Comparison of ENCODE assay signal across 1 cellular context in the genomic region with DNA sequence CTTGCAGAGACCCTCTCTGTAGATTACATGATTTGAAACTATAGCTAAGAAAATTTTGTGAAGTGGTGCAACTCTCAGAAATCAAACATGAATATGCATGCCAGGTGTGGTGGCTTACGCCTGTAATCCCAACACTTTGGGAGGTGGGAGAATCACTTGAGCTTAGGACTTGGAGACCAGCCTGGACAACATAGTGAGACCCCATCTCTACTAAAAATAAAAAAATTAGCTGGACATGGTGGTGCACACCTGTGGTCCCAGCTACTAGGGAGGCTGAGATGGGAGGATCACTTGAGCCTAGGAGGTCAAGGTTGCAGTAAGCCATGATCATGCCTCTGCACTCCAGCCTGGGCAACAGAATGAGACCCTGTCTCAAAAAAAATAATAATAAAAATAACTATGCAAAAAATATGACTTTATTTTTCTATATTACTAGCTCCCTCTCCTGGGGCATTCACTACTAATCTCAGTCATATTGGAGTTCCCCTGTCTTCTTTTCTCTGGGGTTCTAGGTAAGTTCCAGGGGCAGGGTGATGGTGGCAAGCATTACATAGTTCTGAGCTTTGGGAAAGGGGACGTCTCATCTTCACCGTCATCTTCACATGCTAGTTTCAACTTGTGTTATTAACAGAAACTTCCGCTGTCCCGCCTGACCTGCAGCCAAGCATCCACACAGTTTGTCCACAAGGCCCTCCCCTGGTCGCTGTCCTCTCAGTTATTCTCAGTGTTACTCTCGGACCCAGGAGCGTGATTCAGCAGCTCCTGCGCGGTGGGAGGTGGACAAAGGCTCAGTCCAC.
TF ChIP-seq lines count a peak whose summit lies in the region.

No MANE protein-coding gene starts in this region.

TF ChIP-seq in GM12878, 131 proteins besides CTCF, POLR2A, EP300 and RAD21 (continued from another document and continues in another):
- TF ChIP-seq JUND (IDR thresholded peaks at IDR 0.05; ENCODE audit: low read depth, low read length) (no peak), STAT1 (conservative IDR thresholded peaks at IDR 0.05) (no peak), SMC3 (IDR thresholded peaks at IDR 0.05; ENCODE audit: borderline replicate concordance, low read length) (no peak; the same call in 1 of the 2 replicates), RAD51 (IDR thresholded peaks at IDR 0.05) (no peak), MYB (IDR thresholded peaks at IDR 0.05; ENCODE audit: borderline replicate concordance, low read depth, low read length) (peak; percentile 43; the same call in 1 of the 2 replicates), NR2C2 (IDR thresholded peaks at IDR 0.05; ENCODE audit: borderline replicate concordance, control insufficient read depth, insufficient read length, low read depth) (no peak), CBX5 (IDR thresholded peaks at IDR 0.05; ENCODE audit: low read depth) (no peak), ZZZ3 (IDR thresholded peaks at IDR 0.05; ENCODE audit: control insufficient read depth, insufficient read length, low read depth) (no peak), IKZF2 (IDR thresholded peaks at IDR 0.05) (peak; percentile 69 to 72; a peak in 3 of 4 replicates), CHD1 (IDR thresholded peaks at IDR 0.05; ENCODE audit: low read depth, low read length) (no peak), ZNF592 (IDR thresholded peaks at IDR 0.05) (no peak), HDGF (IDR thresholded peaks at IDR 0.05) (no peak), SMAD1 (IDR thresholded peaks at IDR 0.05; ENCODE audit: low read depth, partially characterized antibody) (no peak), CBX3 (IDR thresholded peaks at IDR 0.05; ENCODE audit: borderline replicate concordance, low read depth) (no peak), MEF2B (IDR thresholded peaks at IDR 0.05; ENCODE audit: partially characterized antibody, poor library complexity, severe bottlenecking) (no peak), EGR1 (IDR thresholded peaks at IDR 0.05; ENCODE audit: borderline replicate concordance in 1 of 2, low read depth in 2 of 2, low read length in 2 of 2) (no peak), NFYA (IDR thresholded peaks at IDR 0.05; ENCODE audit: borderline replicate concordance, low read depth, low read length) (no peak), CREB1 (IDR thresholded peaks at IDR 0.05; ENCODE audit: low read depth) (peak; percentile 75), ZBTB4 (CRISPR knock-in tag; IDR thresholded peaks at IDR 0.05) (no peak), E2F8 (IDR thresholded peaks at IDR 0.05; ENCODE audit: low read depth, partially characterized antibody) (no peak), E4F1 (IDR thresholded peaks at IDR 0.05; ENCODE audit: borderline replicate concordance, partially characterized antibody) (no peak), POLR2AphosphoS5 (IDR thresholded peaks at IDR 0.05; ENCODE audit: low read length) (no peak), PAX5 (IDR thresholded peaks at IDR 0.05; ENCODE audit: borderline replicate concordance, low read depth, low read length) (peak; percentile 77; the same call in 1 of the 2 replicates), RUNX3 (IDR thresholded peaks at IDR 0.05; ENCODE audit: low read length) (peak; percentile 65), KLF5 (IDR thresholded peaks at IDR 0.05; ENCODE audit: partially characterized antibody) (no peak), PML (IDR thresholded peaks at IDR 0.05; ENCODE audit: low read length) (no peak), RELA (IDR thresholded peaks at IDR 0.05; ENCODE audit: borderline replicate concordance, partially characterized antibody) (peak; percentile 88), CHD2 (IDR thresholded peaks at IDR 0.05; ENCODE audit: borderline replicate concordance, low read depth, low read length) (peak; percentile 40; the same call in 1 of the 2 replicates), NFIC (IDR thresholded peaks at IDR 0.05; ENCODE audit: low read depth, low read length) (peak; percentile 76; the same call in 1 of the 2 replicates), SUPT20H (IDR thresholded peaks at IDR 0.05; ENCODE audit: borderline replicate concordance, control insufficient read depth, low read depth, low read length) (no peak), DPF2 (IDR thresholded peaks at IDR 0.05) (0 out of 2 replicates have a peak, but pooled peaks have one; percentile 53), GATAD2B (conservative IDR thresholded peaks at IDR 0.05; ENCODE audit: low read depth) (peak; percentile 33; the same call in 1 of the 2 replicates), SIX5 (IDR thresholded peaks at IDR 0.05; ENCODE audit: low read depth, low read length, severe bottlenecking) (no peak), FOXM1 (IDR thresholded peaks at IDR 0.05; ENCODE audit: low read depth, low read length) (peak; percentile 85; the same call in 1 of the 2 replicates), ASH2L (IDR thresholded peaks at IDR 0.05; ENCODE audit: borderline replicate concordance, low read depth) (no peak), MTA2 (IDR thresholded peaks at IDR 0.05; ENCODE audit: low read depth) (peak; percentile 59; the same call in 1 of the 2 replicates), TARDBP (IDR thresholded peaks at IDR 0.05; ENCODE audit: borderline replicate concordance) (no peak), ZSCAN29 (IDR thresholded peaks at IDR 0.05) (no peak), IKZF1 (conservative IDR thresholded peaks at IDR 0.05) (peak; percentile 64), TCF3 (IDR thresholded peaks at IDR 0.05; ENCODE audit: borderline replicate concordance, insufficient read depth, low read depth, low read length) (0 out of 2 replicates have a peak, but pooled peaks have one; percentile 23), MXI1 (IDR thresholded peaks at IDR 0.05; ENCODE audit: low read depth, low read length) (no peak)
- TF ChIP-seq, protein P1, sequence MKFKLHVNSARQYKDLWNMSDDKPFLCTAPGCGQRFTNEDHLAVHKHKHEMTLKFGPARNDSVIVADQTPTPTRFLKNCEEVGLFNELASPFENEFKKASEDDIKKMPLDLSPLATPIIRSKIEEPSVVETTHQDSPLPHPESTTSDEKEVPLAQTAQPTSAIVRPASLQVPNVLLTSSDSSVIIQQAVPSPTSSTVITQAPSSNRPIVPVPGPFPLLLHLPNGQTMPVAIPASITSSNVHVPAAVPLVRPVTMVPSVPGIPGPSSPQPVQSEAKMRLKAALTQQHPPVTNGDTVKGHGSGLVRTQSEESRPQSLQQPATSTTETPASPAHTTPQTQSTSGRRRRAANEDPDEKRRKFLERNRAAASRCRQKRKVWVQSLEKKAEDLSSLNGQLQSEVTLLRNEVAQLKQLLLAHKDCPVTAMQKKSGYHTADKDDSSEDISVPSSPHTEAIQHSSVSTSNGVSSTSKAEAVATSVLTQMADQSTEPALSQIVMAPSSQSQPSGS (IDR thresholded peaks at IDR 0.05; ENCODE audit: low read length) = peak; percentile 80
- TF ChIP-seq, protein P2, sequence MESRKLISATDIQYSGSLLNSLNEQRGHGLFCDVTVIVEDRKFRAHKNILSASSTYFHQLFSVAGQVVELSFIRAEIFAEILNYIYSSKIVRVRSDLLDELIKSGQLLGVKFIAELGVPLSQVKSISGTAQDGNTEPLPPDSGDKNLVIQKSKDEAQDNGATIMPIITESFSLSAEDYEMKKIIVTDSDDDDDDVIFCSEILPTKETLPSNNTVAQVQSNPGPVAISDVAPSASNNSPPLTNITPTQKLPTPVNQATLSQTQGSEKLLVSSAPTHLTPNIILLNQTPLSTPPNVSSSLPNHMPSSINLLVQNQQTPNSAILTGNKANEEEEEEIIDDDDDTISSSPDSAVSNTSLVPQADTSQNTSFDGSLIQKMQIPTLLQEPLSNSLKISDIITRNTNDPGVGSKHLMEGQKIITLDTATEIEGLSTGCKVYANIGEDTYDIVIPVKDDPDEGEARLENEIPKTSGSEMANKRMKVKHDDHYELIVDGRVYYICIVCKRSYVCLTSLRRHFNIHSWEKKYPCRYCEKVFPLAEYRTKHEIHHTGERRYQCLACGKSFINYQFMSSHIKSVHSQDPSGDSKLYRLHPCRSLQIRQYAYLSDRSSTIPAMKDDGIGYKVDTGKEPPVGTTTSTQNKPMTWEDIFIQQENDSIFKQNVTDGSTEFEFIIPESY (IDR thresholded peaks at IDR 0.05) = no peak
- TF ChIP-seq, protein P3, sequence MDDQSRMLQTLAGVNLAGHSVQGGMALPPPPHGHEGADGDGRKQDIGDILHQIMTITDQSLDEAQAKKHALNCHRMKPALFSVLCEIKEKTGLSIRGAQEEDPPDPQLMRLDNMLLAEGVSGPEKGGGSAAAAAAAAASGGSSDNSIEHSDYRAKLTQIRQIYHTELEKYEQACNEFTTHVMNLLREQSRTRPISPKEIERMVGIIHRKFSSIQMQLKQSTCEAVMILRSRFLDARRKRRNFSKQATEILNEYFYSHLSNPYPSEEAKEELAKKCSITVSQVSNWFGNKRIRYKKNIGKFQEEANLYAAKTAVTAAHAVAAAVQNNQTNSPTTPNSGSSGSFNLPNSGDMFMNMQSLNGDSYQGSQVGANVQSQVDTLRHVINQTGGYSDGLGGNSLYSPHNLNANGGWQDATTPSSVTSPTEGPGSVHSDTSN (IDR thresholded peaks at IDR 0.05; ENCODE audit: insufficient replicate concordance, low read depth, low read length) = no peak
